1 cellular context compared by ENCODE assay signal in genomic region chr15:78934063-78935023, GRCh38.
TF ChIP-seq lines count a peak whose summit lies in the region.

No MANE protein-coding gene starts in this region.

TF ChIP-seq in K562, 482 proteins besides CTCF, POLR2A, EP300 and RAD21 (continued from another document):
- no peak for TF ChIP-seq MITF (IDR thresholded peaks at IDR 0.05)
